8 cellular contexts compared by ENCODE assay signal in the genomic region with DNA sequence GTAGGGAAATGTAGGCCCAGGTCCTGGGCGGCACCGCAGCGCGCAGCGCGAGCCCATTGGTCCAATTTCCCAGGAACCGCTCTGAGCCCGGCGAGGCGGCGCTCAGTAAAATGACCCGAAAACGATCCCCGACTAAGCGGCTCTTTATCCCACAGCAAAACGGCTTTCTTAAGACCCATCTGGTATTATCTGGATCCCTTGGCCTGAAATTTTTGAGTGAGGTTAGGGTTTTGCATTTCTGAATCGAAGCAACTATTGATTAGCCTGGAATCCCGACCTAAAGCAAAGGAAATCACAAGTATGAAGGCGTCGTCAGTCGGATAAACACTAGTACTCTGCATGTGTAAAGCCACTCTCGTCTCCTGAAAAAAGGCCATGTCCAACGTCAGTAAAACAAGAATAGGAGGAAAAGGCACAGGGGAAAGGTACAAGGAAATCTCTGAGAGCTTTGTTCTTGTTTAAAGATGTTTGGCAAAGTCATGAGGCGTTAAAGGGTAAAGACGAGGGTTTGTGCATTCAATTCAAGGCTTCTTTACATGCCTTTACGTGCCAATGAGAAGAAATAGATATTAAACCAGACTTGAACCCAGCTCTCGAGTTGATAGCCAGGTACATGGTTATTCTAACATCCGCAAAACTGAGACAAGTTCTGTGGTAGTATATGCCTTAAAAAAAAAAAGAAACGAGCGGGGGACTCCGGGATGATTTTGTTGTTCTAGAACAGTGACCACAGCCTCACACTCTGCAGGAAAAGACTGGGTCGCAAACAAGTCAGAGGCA. TPM values are rescaled to one million over a fixed set of nuclear protein-coding genes. Genes with fewer than 3 reads are reported as not detected.
DNase-seq lines count a peak whose midpoint lies in the region; ATAC-seq and TF ChIP-seq lines count a peak whose summit lies in the region.

No MANE protein-coding gene starts in this region.

- peak overlapping the region; percentile 95 for H3K4me3 Mint-ChIP-seq in stimulated activated naive CD8-positive, alpha-beta T cell treated with anti-CD3 and anti-CD28 coated beads, Interleukin-15, Interleukin-2, amounts not matched to agents 100 ng/mL and 50 ng/mL, for 24 hours
- peak overlapping the region; percentile 97 for H3K4me3 Mint-ChIP-seq in stimulated activated naive B cell treated with anti-CD40 and anti-IgM and Interleukin-4, amounts not matched to agents 10 μg/mL and 1 μg/mL and 100 μg/mL, for 72 hours

- H3K36me3 ChIP-seq in WERI-Rb-1: peaks cover 72% of the 10 kb centered on the region
- peaks cover 47% of the 10 kb centered on the region for H3K36me3 ChIP-seq in right atrium auricular region

- peak overlapping the region; percentile 96 for H3K4me3 ChIP-seq in WERI-Rb-1 (ENCODE audit: low read depth, low read length)
- H3K4me3 ChIP-seq in right atrium auricular region: peak overlapping the region; percentile 98 to 100

- no peaks in the 10 kb centered on the region for H3K27me3 Mint-ChIP-seq in stimulated activated naive CD8-positive, alpha-beta T cell treated with anti-CD3 and anti-CD28 coated beads, Interleukin-15, Interleukin-2, amounts not matched to agents 100 ng/mL and 50 ng/mL, for 24 hours
- H3K27me3 Mint-ChIP-seq in stimulated activated naive B cell treated with anti-CD40 and anti-IgM and Interleukin-4, amounts not matched to agents 10 μg/mL and 1 μg/mL and 100 μg/mL, for 72 hours: no peaks in the 10 kb centered on the region

- no peak for ATAC-seq in stimulated activated naive CD8-positive, alpha-beta T cell treated with anti-CD3 and anti-CD28 coated beads, Interleukin-15, Interleukin-2, amounts not matched to agents 100 U/mL and 50 U/mL, for 24 hours
- no peak for ATAC-seq in stimulated activated naive B cell treated with anti-CD40 and anti-IgM and Interleukin-4, amounts not matched to agents 10 μg/mL and 1 μg/mL and 100 μg/mL, for 72 hours (replicated peaks)
- ATAC-seq in HG03520 (IDR thresholded peaks at IDR 0.05; ENCODE audit: unreplicated experiment): no peak

- H3K4me1 ChIP-seq in right atrium auricular region: peaks cover 0 to 59% of the 10 kb centered on the region in 2 donors

- no peak for TF ChIP-seq CTCF in WERI-Rb-1 (IDR thresholded peaks at IDR 0.05; ENCODE audit: low read depth, low read length)
- TF ChIP-seq CTCF in right atrium auricular region (IDR thresholded peaks at IDR 0.05): no peak

- peaks cover 60% of the 10 kb centered on the region for H3K4me1 Mint-ChIP-seq in stimulated activated naive CD8-positive, alpha-beta T cell treated with anti-CD3 and anti-CD28 coated beads, Interleukin-15, Interleukin-2, amounts not matched to agents 100 ng/mL and 50 ng/mL, for 24 hours (ENCODE audit: low read depth)
- H3K4me1 Mint-ChIP-seq in stimulated activated naive B cell treated with anti-CD40 and anti-IgM and Interleukin-4, amounts not matched to agents 10 μg/mL and 1 μg/mL and 100 μg/mL, for 72 hours: peaks cover 39 to 76% of the 10 kb centered on the region in 2 donors

- H3K27me3 ChIP-seq in WERI-Rb-1 (ENCODE audit: insufficient read depth, low read depth, severe bottlenecking) (no peaks in the 10 kb centered on the region), right atrium auricular region (no peaks in the 10 kb centered on the region)

- peak overlapping the region; percentile 99 for H3K27ac ChIP-seq in WERI-Rb-1
- H3K27ac ChIP-seq in right atrium auricular region: peak overlapping the region; percentile 96

- no peak for DNase-seq in stimulated activated naive CD8-positive, alpha-beta T cell treated with anti-CD3 and anti-CD28 coated beads, Interleukin-15, Interleukin-2, amounts not matched to agents 100 U/mL and 50 U/mL, for 24 hours
- no peak for DNase-seq in WERI-Rb-1
- DNase-seq in right atrium auricular region (ENCODE audit: low spot score): no peak
- no peak for DNase-seq in stimulated activated naive B cell treated with anti-CD40 and anti-IgM and Interleukin-4, amounts not matched to agents 10 μg/mL and 1 μg/mL and 100 μg/mL, for 72 hours
- no peak for DNase-seq in stimulated activated naive CD4-positive, alpha-beta T cell treated with Interleukin-2 at 50 U/mL for 16 hours (lab: John Stamatoyannopoulos, UW)
- no peak for DNase-seq in activated CD4-positive, alpha-beta T cell treated with anti-CD3 and anti-CD28 coated beads for 48 hours

- H3K36me3 Mint-ChIP-seq in stimulated activated naive CD8-positive, alpha-beta T cell treated with anti-CD3 and anti-CD28 coated beads, Interleukin-15, Interleukin-2, amounts not matched to agents 100 ng/mL and 50 ng/mL, for 24 hours (ENCODE audit: low read depth): peaks cover 54% of the 10 kb centered on the region
- peaks cover 58 to 60% of the 10 kb centered on the region in 2 donors for H3K36me3 Mint-ChIP-seq in stimulated activated naive B cell treated with anti-CD40 and anti-IgM and Interleukin-4, amounts not matched to agents 10 μg/mL and 1 μg/mL and 100 μg/mL, for 72 hours

- H3K27ac Mint-ChIP-seq in stimulated activated naive CD8-positive, alpha-beta T cell treated with anti-CD3 and anti-CD28 coated beads, Interleukin-15, Interleukin-2, amounts not matched to agents 100 ng/mL and 50 ng/mL, for 24 hours: peak overlapping the region; percentile 96
- H3K27ac Mint-ChIP-seq in stimulated activated naive B cell treated with anti-CD40 and anti-IgM and Interleukin-4, amounts not matched to agents 10 μg/mL and 1 μg/mL and 100 μg/mL, for 72 hours: peak overlapping the region; percentile 99

- H3K9me3 ChIP-seq in WERI-Rb-1 (ENCODE audit: severe bottlenecking) (no peaks in the 10 kb centered on the region), right atrium auricular region (no peaks in the 10 kb centered on the region)

- H3K9me3 Mint-ChIP-seq in stimulated activated naive CD8-positive, alpha-beta T cell treated with anti-CD3 and anti-CD28 coated beads, Interleukin-15, Interleukin-2, amounts not matched to agents 100 ng/mL and 50 ng/mL, for 24 hours: no peaks in the 10 kb centered on the region
- no peaks in the 10 kb centered on the region for H3K9me3 Mint-ChIP-seq in stimulated activated naive B cell treated with anti-CD40 and anti-IgM and Interleukin-4, amounts not matched to agents 10 μg/mL and 1 μg/mL and 100 μg/mL, for 72 hours

RNA-seq across cellular contexts. Expression of a gene that starts 0.6 kb away (rescaled TPM):
- 100 to 1,000 TPM; 365 to 493 TPM for total RNA-seq in right atrium auricular region

RNA-seq across cellular contexts. Expression of a gene that starts 1.7 kb away (rescaled TPM):
- 10 to 100 TPM; 23.4 to 26.3 TPM for total RNA-seq in right atrium auricular region

RNA-seq across cellular contexts. Expression of a gene that starts 14.1 kb away (rescaled TPM):
- total RNA-seq in right atrium auricular region: 100 to 1,000 TPM; 117 to 156 TPM

RNA-seq across cellular contexts. Expression of a gene that starts 21.1 kb away (rescaled TPM):
- total RNA-seq in right atrium auricular region: 1 to 10 TPM in 1 of 2 donors, under 1 TPM in 1; 0.39 to 1.1 TPM

RNA-seq across cellular contexts. Expression of a gene that starts 24.8 kb away (rescaled TPM):
- total RNA-seq in right atrium auricular region: under 1 TPM; 0.20 to 0.37 TPM
